7 cellular contexts compared by ENCODE assay signal in the genomic region with DNA sequence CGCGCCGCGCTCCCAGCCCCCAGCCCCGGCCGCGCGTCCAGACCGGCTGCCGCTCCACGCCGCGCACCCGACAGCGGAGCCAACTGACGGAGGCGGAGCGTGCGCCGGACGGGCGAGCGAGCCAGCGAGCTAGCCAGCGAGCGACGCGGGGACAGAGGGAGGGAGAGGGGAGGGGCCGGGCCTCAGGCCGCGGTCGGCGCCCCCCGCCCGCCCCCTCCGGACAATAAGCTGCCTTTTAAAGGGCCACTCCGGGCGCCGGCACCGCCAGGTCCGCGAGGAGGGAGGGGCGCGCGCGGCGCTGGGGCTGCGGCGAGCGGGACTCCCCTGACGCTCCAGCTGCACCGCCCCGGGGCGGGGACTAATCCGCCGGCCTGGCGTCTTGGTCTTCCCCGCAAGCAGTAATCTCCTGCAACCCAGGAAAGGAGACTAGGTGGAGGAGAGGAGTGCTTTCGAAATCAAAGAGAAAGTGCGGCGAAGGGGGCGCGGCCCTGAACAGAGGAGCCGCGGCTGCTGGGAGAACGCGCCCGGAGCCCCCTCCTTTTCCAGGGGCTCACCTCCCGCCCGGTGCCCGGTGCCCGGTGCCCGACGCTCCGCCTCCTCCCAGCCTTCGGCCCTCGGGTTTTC. TPM values are rescaled to one million over a fixed set of nuclear protein-coding genes. Genes with fewer than 3 reads are reported as not detected.
DNase-seq lines count a peak whose midpoint lies in the region; ATAC-seq and TF ChIP-seq lines count a peak whose summit lies in the region.

TSS of gene BIN1 (minus strand) at position 157 of the 624 bp plus-strand sequence. CDS start 211 bp downstream, outside the sequence.

- H2AFZ ChIP-seq in mammary epithelial cell (ENCODE audit: low read depth, low read length) = peak within 1 kb of the TSS; percentile 86

- ATAC-seq in GM18502 (IDR thresholded peaks at IDR 0.05; ENCODE audit: poor library complexity, unreplicated experiment) = peak; percentile 91
- peak; percentile 92 for ATAC-seq in HG02798 (IDR thresholded peaks at IDR 0.05; ENCODE audit: poor library complexity, unreplicated experiment)

- peak within 1 kb of the TSS; percentile 87 for H3K4me3 ChIP-seq in WERI-Rb-1 (ENCODE audit: low read depth, low read length)
- H3K4me3 ChIP-seq in mammary epithelial cell (replicated peaks in 1 of 3; ENCODE audit: insufficient read depth in 1 of 3, low read depth in 2 of 3, low read length in 3 of 3) = peak within 1 kb of the TSS; percentile 57 to 60 (median 59)
- H3K4me3 ChIP-seq in skeletal muscle tissue (ENCODE audit: low read length in 3 of 3) = peak within 1 kb of the TSS; percentile 81 to 93 (median 91)

- peak within 1 kb of the TSS; percentile 96 for H3K27ac ChIP-seq in WERI-Rb-1
- no peak within 1 kb of the TSS for H3K27ac ChIP-seq in mammary epithelial cell (ENCODE audit: insufficient read depth, low read depth, low read length)
- peak within 1 kb of the TSS; percentile 93 for H3K27ac ChIP-seq in skeletal muscle tissue (ENCODE audit: low read depth, low read length)

- H4K20me1 ChIP-seq in mammary epithelial cell (ENCODE audit: insufficient read depth, low read length) = no peaks in the 10 kb centered on the region

- H3K9ac ChIP-seq in mammary epithelial cell (ENCODE audit: insufficient read depth, low read length) = no peak within 1 kb of the TSS
- H3K9ac ChIP-seq in skeletal muscle tissue (ENCODE audit: low read depth in 1 of 3, low read length in 3 of 3) = peak within 1 kb of the TSS; percentile 97 to 99 (median 98)

- peak within 1 kb of the TSS; percentile 99 for H3K4me2 ChIP-seq in mammary epithelial cell (ENCODE audit: insufficient read depth, low read depth, low read length)

- WGBS in mammary epithelial cell (ENCODE audit: low coverage, missing lambda C conversion rate) = 0% methylated on average over 7 of the region's 77 CpGs

- CTCF ChIA-PET in mammary epithelial cell (lab: Charles Lee; ENCODE audit: low non-redundant PET) = no interaction called here

- in situ Hi-C loops in mammary epithelial cell (cut with MboI; ENCODE audit: low sequenced_read_pairs in 2 of 2) = no loop called here

- peaks cover 29% of the 10 kb centered on the region for H3K36me3 ChIP-seq in WERI-Rb-1
- H3K36me3 ChIP-seq in mammary epithelial cell (ENCODE audit: insufficient read depth, low read length) = no peaks in the 10 kb centered on the region
- peaks cover 0 to 10% (median 2%) of the 10 kb centered on the region in 3 donors for H3K36me3 ChIP-seq in skeletal muscle tissue (ENCODE audit: control insufficient read depth in 3 of 3, insufficient read depth in 3 of 3, low read length in 3 of 3)

- no peak for TF ChIP-seq CTCF in WERI-Rb-1 (IDR thresholded peaks at IDR 0.05; ENCODE audit: low read depth, low read length)
- no peak for TF ChIP-seq CTCF in mammary epithelial cell (conservative IDR thresholded peaks at IDR 0.05 in 1 of 2, IDR thresholded peaks at IDR 0.05 in 1 of 2; ENCODE audit: extremely low read depth in 1 of 2, insufficient read depth in 1 of 2, low read depth in 1 of 2, low read length in 2 of 2)

- intact Hi-C loops in mammary epithelial cell (cut with micrococcal nuclease) = loop anchor here (5.0 kb wide), 1 partner anchor 110 kb away; no protein-coding TSS in a partner anchor

- dilution Hi-C loops in mammary epithelial cell (cut with HindIII; ENCODE audit: low sequenced_read_pairs) = no loop called here

- DNase-seq in NCI-H146 treated with DMSO at 0.1 percent for 48 hours (lab: John Stamatoyannopoulos, UW; ENCODE audit: unreplicated experiment) = peak; percentile 42
- peak; percentile 96 for DNase-seq in WERI-Rb-1
- DNase-seq in mammary epithelial cell = peak; percentile 82
- peak; percentile 96 for DNase-seq in iPS-NIHi11 (ENCODE audit: low spot score)

- no peaks in the 10 kb centered on the region for H3K79me2 ChIP-seq in mammary epithelial cell (ENCODE audit: insufficient read depth, low read length)

- no TSS peak for BruUV-seq in mammary epithelial cell (replicated peaks; lab: Mats Ljungman, UMichigan)

- H3K4me1 ChIP-seq in mammary epithelial cell (ENCODE audit: insufficient read depth, low read length) (peaks cover 16% of the 10 kb centered on the region), skeletal muscle tissue (ENCODE audit: control insufficient read depth in 3 of 3, insufficient read depth in 3 of 3, low read length in 3 of 3) (peaks cover 36 to 48% (median 39%) of the 10 kb centered on the region in 3 donors)

- H3K27me3 ChIP-seq in WERI-Rb-1 (ENCODE audit: insufficient read depth, low read depth, severe bottlenecking) (no peaks in the 10 kb centered on the region), mammary epithelial cell (ENCODE audit: insufficient read depth, low read length) (peaks cover 4% of the 10 kb centered on the region), skeletal muscle tissue (ENCODE audit: control insufficient read depth in 3 of 3, insufficient read depth in 3 of 3, low read length in 3 of 3) (no peaks in the 10 kb centered on the region)

- no peaks in the 10 kb centered on the region for H3K9me3 ChIP-seq in WERI-Rb-1 (ENCODE audit: severe bottlenecking)
- H3K9me3 ChIP-seq in mammary epithelial cell (replicated peaks; ENCODE audit: insufficient read depth, low read length) = no peaks in the 10 kb centered on the region
- no peaks in the 10 kb centered on the region for H3K9me3 ChIP-seq in skeletal muscle tissue (ENCODE audit: control insufficient read depth in 3 of 3, low read length in 3 of 3)

RNA-seq across cellular contexts. Expression of gene BIN1, which starts in this region (rescaled TPM):
- total RNA-seq in mammary epithelial cell = 1 to 10 TPM; 5.1 to 7.3 TPM
- polyA plus RNA-seq in mammary epithelial cell = 0.88 TPM
- polyA minus RNA-seq in mammary epithelial cell = not detected
- 597 TPM for total RNA-seq in skeletal muscle tissue

Comparison
In these comparisons a context has a peak if more than half of its experiments do, and no peak if none do; other contexts are left out.
1. RNA of gene BIN1 (total RNA-seq): 597 TPM in skeletal muscle tissue (single experiment); 5.1 to 7.3 TPM in mammary epithelial cell; every median in the first group is over 10 times any median in the second.
2. DNase-seq: peak in every context shown above with its lines; median percentile 96 in WERI-Rb-1; 96 in iPS-NIHi11; 82 in mammary epithelial cell; 42 in NCI-H146 treated with DMSO at 0.1 percent for 48 hours.
3. Peak in every context shown above with its lines, with median percentiles within 50 percentile points of each other: H3K4me3 ChIP-seq.